Comparison of ENCODE assay signal across 19 cellular contexts in genomic region chr11:14012836-14013235, GRCh38. TPM values are rescaled to one million over a fixed set of nuclear protein-coding genes. Genes with fewer than 3 reads are reported as not detected.
DNase-seq lines count a peak whose midpoint lies in the region; ATAC-seq, FAIRE-seq and TF ChIP-seq lines count a peak whose summit lies in the region.
"Had no signal": no experiment of that assay in that cellular context is flagged by ENCODE, and none has a peak within 500 bp of the region (broad histone marks: within the 10 kb centered on the region; RNA-seq: fewer than 3 reads in every experiment).

No MANE protein-coding gene starts in this region.

- POLR2A ChIA-PET in activated CD8-positive, alpha-beta T cell treated with anti-CD3 and anti-CD28 coated beads for 36 hours (lab: Charles Lee) = no interaction called here

- TF ChIP-seq CTCF in D721Med (IDR thresholded peaks at IDR 0.05; ENCODE audit: insufficient read depth, missing control alignments) = no peak
- no peak for TF ChIP-seq CTCF in fibroblast of the aortic adventitia (IDR thresholded peaks at IDR 0.05; ENCODE audit: insufficient read depth, low read length)
- TF ChIP-seq CTCF in activated CD8-positive, alpha-beta T cell treated with anti-CD3 and anti-CD28 coated beads for 36 hours (IDR thresholded peaks at IDR 0.05) = no peak

- H3K9me3 ChIP-seq in MG63 = no peaks in the 10 kb centered on the region
- H3K9me3 ChIP-seq: BLaER1, HAP-1, Peyer's patch had no signal

- CTCF ChIA-PET in activated CD8-positive, alpha-beta T cell treated with anti-CD3 and anti-CD28 coated beads for 36 hours (lab: Charles Lee) = no interaction called here

- no peak for ATAC-seq in GM18868 (IDR thresholded peaks at IDR 0.05; ENCODE audit: unreplicated experiment)
- ATAC-seq in activated CD8-positive, alpha-beta T cell treated with anti-CD3 and anti-CD28 coated beads for 36 hours = no peak

- FAIRE-seq in D721Med (lab: Jason Lieb, UNC) = peak; percentile 90

- H3K27ac Mint-ChIP-seq in activated CD8-positive, alpha-beta T cell treated with anti-CD3 and anti-CD28 coated beads for 36 hours = no peak overlapping the region

- no peaks in the 10 kb centered on the region for H3K36me3 Mint-ChIP-seq in activated CD8-positive, alpha-beta T cell treated with anti-CD3 and anti-CD28 coated beads for 36 hours (ENCODE audit: low read depth)

- intact Hi-C loops in activated CD8-positive, alpha-beta T cell treated with anti-CD3 and anti-CD28 coated beads for 36 hours (cut with micrococcal nuclease) = no loop called here

- H3K9me3 Mint-ChIP-seq in activated CD8-positive, alpha-beta T cell treated with anti-CD3 and anti-CD28 coated beads for 36 hours = no peaks in the 10 kb centered on the region

- H3K4me3 ChIP-seq in fibroblast of the aortic adventitia (ENCODE audit: low read depth, low read length) = no peak overlapping the region
- no peak overlapping the region for H3K4me3 ChIP-seq in MG63
- H3K4me3 ChIP-seq: BLaER1, HAP-1, Peyer's patch had no signal

- no peaks in the 10 kb centered on the region for H3K4me1 Mint-ChIP-seq in activated CD8-positive, alpha-beta T cell treated with anti-CD3 and anti-CD28 coated beads for 36 hours (ENCODE audit: low read depth)

- DNase-seq in D721Med (ENCODE audit: insufficient read length, low spot score) = peak; percentile 44
- peak; percentile 31 for DNase-seq in HT1080 (ENCODE audit: low read depth)
- peak; percentile 23 for DNase-seq in amniotic epithelial cell (ENCODE audit: low read depth)
- DNase-seq in fibroblast of the aortic adventitia (ENCODE audit: low read depth) = peak; percentile 27
- no peak for DNase-seq in C1 segment of cervical spinal cord (lab: John Stamatoyannopoulos, UW)
- no peak for DNase-seq in activated CD8-positive, alpha-beta T cell treated with anti-CD3 and anti-CD28 coated beads for 36 hours
- no peak for DNase-seq in MG63
- DNase-seq: ACHN, KBM-7, MM.1S, NCI-H1105 treated with DMSO at 0.1 percent for 48 hours, NCI-H187 treated with DMSO at 0.1 percent for 48 hours, NCI-H2171, NCI-H774, Peyer's patch, Right ventricle myocardium superior had no signal

- no peaks in the 10 kb centered on the region for H3K27me3 Mint-ChIP-seq in activated CD8-positive, alpha-beta T cell treated with anti-CD3 and anti-CD28 coated beads for 36 hours

- no peaks in the 10 kb centered on the region for H3K36me3 ChIP-seq in MG63
- H3K36me3 ChIP-seq: BLaER1, HAP-1, Peyer's patch had no signal

- no peaks in the 10 kb centered on the region for H3K27me3 ChIP-seq in MG63
- H3K27me3 ChIP-seq: BLaER1, Peyer's patch had no signal

- no peak overlapping the region for H3K4me3 Mint-ChIP-seq in activated CD8-positive, alpha-beta T cell treated with anti-CD3 and anti-CD28 coated beads for 36 hours

RNA-seq across cellular contexts. Expression of gene SPON1, which starts 50.3 kb away (rescaled TPM):
- total RNA-seq in HT1080 (2014; rRNA removed; shearing (Covaris generic)) = not detected in 2 replicates
- not detected in 2 replicates for polyA plus RNA-seq in HT1080 (2015; cell fraction: cytosol; rRNA removed)
- polyA plus RNA-seq in HT1080 (2015; cell fraction: nucleus; rRNA removed) = 0.09 TPM in 1 of 2 replicates, not detected in the other
- 3.5 and 42.9 TPM in 2 replicates for total RNA-seq in fibroblast of the aortic adventitia (ENCODE audit: low replicate concordance)
- total RNA-seq in activated CD8-positive, alpha-beta T cell treated with anti-CD3 and anti-CD28 coated beads for 36 hours = 1 to 10 TPM in 1 of 2 experiments, under 1 TPM in 1; 0.96 to 1.4 TPM
- not detected in 2 replicates for total RNA-seq in MG63 (2014; rRNA removed; shearing (Covaris generic); ENCODE audit: low replicate concordance)

Comparison
In these comparisons a context has a peak if more than half of its experiments do, and no peak if none do; other contexts are left out.
1. DNase-seq: peak in D721Med (single experiment), HT1080 (single experiment), amniotic epithelial cell (single experiment) and fibroblast of the aortic adventitia (single experiment); none in C1 segment of cervical spinal cord (0 of 14), activated CD8-positive, alpha-beta T cell treated with anti-CD3 and anti-CD28 coated beads for 36 hours (single experiment) and MG63 (single experiment).